ENCODE assay signal across 1 cellular context in genomic region chr12:111723646-111724360, GRCh38. TPM values are rescaled to one million over a fixed set of nuclear protein-coding genes. Genes with fewer than 3 reads are reported as not detected.
"Had no signal": no experiment of that assay in that cellular context is flagged by ENCODE, and none has a peak within 500 bp of the region (broad histone marks: within the 10 kb centered on the region; RNA-seq: fewer than 3 reads in every experiment).

No MANE protein-coding gene starts in this region.

RNA-seq across cellular contexts. Expression of gene ALDH2, which starts 42.9 kb away (rescaled TPM):
- total RNA-seq: natural killer cell treated with Interleukin-12 subunit alpha and Interleukin-12 subunit beta and Interleukin-15 and Interleukin-18, amount 100 ng/mL, for 72 hours had no signal
